In genomic region chr7:3955751-3956696, GRCh38 we compare ENCODE assay signal across 10 cellular contexts.
A peak's percentile ranks its signal among the peaks of the same experiment; 100 is the strongest.
DNase-seq lines count a peak whose midpoint lies in the region; ATAC-seq and TF ChIP-seq lines count a peak whose summit lies in the region.
"Had no signal": no experiment of that assay in that cellular context is flagged by ENCODE, and none has a peak within 500 bp of the region (broad histone marks: within the 10 kb centered on the region; RNA-seq: fewer than 3 reads in every experiment).

No MANE protein-coding gene starts in this region.

- no peak overlapping the region for H3K4ac ChIP-seq in trophoblast cell (ENCODE audit: low read depth, low read length)

- H3K79me1 ChIP-seq in trophoblast cell (ENCODE audit: low read length), result no peaks in the 10 kb centered on the region

- H3K4me1 Mint-ChIP-seq in activated naive CD4-positive, alpha-beta T cell treated with anti-CD3 and anti-CD28 coated beads for 36 hours (ENCODE audit: low read depth), result peaks cover 4% of the 10 kb centered on the region
- H3K4me1 Mint-ChIP-seq in stimulated activated naive CD8-positive, alpha-beta T cell treated with anti-CD3 and anti-CD28 coated beads, Interleukin-15, amount 100 ng/mL, for 72 hours, result peaks cover 13% of the 10 kb centered on the region
- H3K4me1 Mint-ChIP-seq: CD4-positive, CD25-positive, alpha-beta regulatory T cell had no signal

- H3K4me3 ChIP-seq in brain microvascular endothelial cell (ENCODE audit: low read depth, low read length), result no peak overlapping the region
- no peak overlapping the region for H3K4me3 ChIP-seq in trophoblast cell (ENCODE audit: low read depth, low read length)
- H3K4me3 ChIP-seq: lung had no signal

- H4K91ac ChIP-seq in trophoblast cell (ENCODE audit: low read depth, low read length), result no peak overlapping the region

- H3K23ac ChIP-seq in trophoblast cell (ENCODE audit: low read length), result no peak overlapping the region

- H3K36me3 Mint-ChIP-seq in activated naive CD4-positive, alpha-beta T cell treated with anti-CD3 and anti-CD28 coated beads for 36 hours (ENCODE audit: low read depth), result no peaks in the 10 kb centered on the region
- H3K36me3 Mint-ChIP-seq: CD4-positive, CD25-positive, alpha-beta regulatory T cell had no signal

- peak; percentile 82 for ATAC-seq in HG03442 (IDR thresholded peaks at IDR 0.05; ENCODE audit: unreplicated experiment)
- ATAC-seq in stimulated activated naive CD8-positive, alpha-beta T cell treated with anti-CD3 and anti-CD28 coated beads, Interleukin-15, amount 100 ng/mL, for 72 hours, result peak; percentile 87

- no CpG with 5 or more reads among the region's 14 CpGs for WGBS in trophoblast cell (ENCODE audit: extremely low coverage, insufficient coverage, insufficient read length)

- H4K8ac ChIP-seq in trophoblast cell (ENCODE audit: low read depth, low read length), result no peak overlapping the region

- no peak overlapping the region for H3K14ac ChIP-seq in trophoblast cell (ENCODE audit: low read length)

- H2BK12ac ChIP-seq in trophoblast cell (ENCODE audit: low read length), result no peak overlapping the region

- intact Hi-C loops in activated naive CD4-positive, alpha-beta T cell treated with anti-CD3 and anti-CD28 coated beads for 36 hours (cut with micrococcal nuclease), result no loop called here

- no peak overlapping the region for H3K4me2 ChIP-seq in trophoblast cell (ENCODE audit: low read length)

- H3K27ac ChIP-seq in brain microvascular endothelial cell (no peak overlapping the region), trophoblast cell (ENCODE audit: low read depth, low read length) (no peak overlapping the region)

- no peak overlapping the region for H3K9ac ChIP-seq in trophoblast cell (ENCODE audit: low read length)

- CTCF ChIA-PET in activated naive CD4-positive, alpha-beta T cell treated with anti-CD3 and anti-CD28 coated beads for 36 hours (lab: Charles Lee), result interaction anchor here (0.7 kb wide), 1 partner anchor 702 kb away, joined by 3 read pairs; no protein-coding TSS in a partner anchor

- H4K12ac ChIP-seq in trophoblast cell (ENCODE audit: low read depth, low read length), result no peak overlapping the region

- H3K27me3 Mint-ChIP-seq in activated naive CD4-positive, alpha-beta T cell treated with anti-CD3 and anti-CD28 coated beads for 36 hours (ENCODE audit: low read depth), result no peaks in the 10 kb centered on the region
- H3K27me3 Mint-ChIP-seq in stimulated activated naive CD8-positive, alpha-beta T cell treated with anti-CD3 and anti-CD28 coated beads, Interleukin-15, amount 100 ng/mL, for 72 hours, result no peaks in the 10 kb centered on the region
- H3K27me3 Mint-ChIP-seq: CD4-positive, CD25-positive, alpha-beta regulatory T cell had no signal

- no peak overlapping the region for H2BK5ac ChIP-seq in trophoblast cell (ENCODE audit: low read depth, low read length, poor library complexity)

- no peak for TF ChIP-seq CTCF in brain microvascular endothelial cell (IDR thresholded peaks at IDR 0.05; ENCODE audit: low read depth, low read length, missing control alignments)

- in situ Hi-C loops in brain microvascular endothelial cell (cut with HindIII; ENCODE audit: low pct_ligation_motif_present, low sequenced_read_pairs), result no loop called here

- H3K4me1 ChIP-seq in trophoblast cell (ENCODE audit: control insufficient read depth in 1 of 2, insufficient read depth in 2 of 2, low read length in 2 of 2), result peaks cover 4% of the 10 kb centered on the region in 2 experiments

- no peaks in the 10 kb centered on the region for H3K9me3 ChIP-seq in trophoblast cell (ENCODE audit: insufficient read depth, low read depth, low read length)

- H3K36me3 ChIP-seq in brain microvascular endothelial cell (replicated peaks), result no peaks in the 10 kb centered on the region
- peaks cover 22 to 35% of the 10 kb centered on the region in 2 experiments for H3K36me3 ChIP-seq in trophoblast cell (ENCODE audit: control insufficient read depth in 1 of 2, insufficient read depth in 2 of 2, low read length in 2 of 2)

- no peak overlapping the region for H2AFZ ChIP-seq in trophoblast cell (ENCODE audit: insufficient read depth, low read length, poor library complexity)

- DNase-seq in activated naive CD4-positive, alpha-beta T cell treated with anti-CD3 and anti-CD28 coated beads for 36 hours, result peak; percentile 33
- DNase-seq in activated naive CD4-positive, alpha-beta T cell (lab: John Stamatoyannopoulos, UW), result no peak
- DNase-seq in brain microvascular endothelial cell (peak; percentile 20), trophoblast cell (no peak), NCI-H748 (lab: John Stamatoyannopoulos, UW; ENCODE audit: unreplicated experiment) (no peak), HCEC 1CT (no peak)
- DNase-seq in stimulated activated naive CD8-positive, alpha-beta T cell treated with anti-CD3 and anti-CD28 coated beads, Interleukin-15, amount 100 ng/mL, for 72 hours, result no peak
- DNase-seq: CD4-positive, CD25-positive, alpha-beta regulatory T cell had no signal

- H3K79me2 ChIP-seq in trophoblast cell (ENCODE audit: control insufficient read depth, insufficient read depth, low read length, poor library complexity), result no peaks in the 10 kb centered on the region

- H2BK120ac ChIP-seq in trophoblast cell (ENCODE audit: insufficient read depth, low read length, poor library complexity), result no peak overlapping the region

- H2AK5ac ChIP-seq in trophoblast cell (ENCODE audit: low read length), result no peak overlapping the region

- H3K18ac ChIP-seq in trophoblast cell (ENCODE audit: low read length), result no peak overlapping the region

- no peaks in the 10 kb centered on the region for H3K27me3 ChIP-seq in brain microvascular endothelial cell (replicated peaks)
- no peaks in the 10 kb centered on the region for H3K27me3 ChIP-seq in trophoblast cell (ENCODE audit: insufficient read depth, low read length)

- H3K9me3 Mint-ChIP-seq in activated naive CD4-positive, alpha-beta T cell treated with anti-CD3 and anti-CD28 coated beads for 36 hours, result no peaks in the 10 kb centered on the region
- H3K9me3 Mint-ChIP-seq in stimulated activated naive CD8-positive, alpha-beta T cell treated with anti-CD3 and anti-CD28 coated beads, Interleukin-15, amount 100 ng/mL, for 72 hours, result no peaks in the 10 kb centered on the region
- H3K9me3 Mint-ChIP-seq: CD4-positive, CD25-positive, alpha-beta regulatory T cell had no signal

- no peak overlapping the region for H3K27ac Mint-ChIP-seq in activated naive CD4-positive, alpha-beta T cell treated with anti-CD3 and anti-CD28 coated beads for 36 hours
- H3K27ac Mint-ChIP-seq in stimulated activated naive CD8-positive, alpha-beta T cell treated with anti-CD3 and anti-CD28 coated beads, Interleukin-15, amount 100 ng/mL, for 72 hours, result peak overlapping the region; percentile 33 to 74

- H3K4me3 Mint-ChIP-seq in activated naive CD4-positive, alpha-beta T cell treated with anti-CD3 and anti-CD28 coated beads for 36 hours, result no peak overlapping the region
- no peak overlapping the region for H3K4me3 Mint-ChIP-seq in stimulated activated naive CD8-positive, alpha-beta T cell treated with anti-CD3 and anti-CD28 coated beads, Interleukin-15, amount 100 ng/mL, for 72 hours
- H3K4me3 Mint-ChIP-seq: CD4-positive, CD25-positive, alpha-beta regulatory T cell had no signal

Comparison
In these comparisons a context has a peak if more than half of its experiments do, and no peak if none do; other contexts are left out.
1. DNase-seq: peak in activated naive CD4-positive, alpha-beta T cell treated with anti-CD3 and anti-CD28 coated beads for 36 hours (single experiment) and brain microvascular endothelial cell (single experiment); none in activated naive CD4-positive, alpha-beta T cell (0 of 4), stimulated activated naive CD8-positive, alpha-beta T cell treated with anti-CD3 and anti-CD28 coated beads, Interleukin-15, amount 100 ng/mL, for 72 hours (0 of 2), trophoblast cell (0 of 2), NCI-H748 (single experiment) and HCEC 1CT (single experiment).